Comparison of ENCODE assay signal across 10 cellular contexts in genomic region chr7:151091431-151091830, GRCh38. TPM values are rescaled to one million over a fixed set of nuclear protein-coding genes. Genes with fewer than 3 reads are reported as not detected.
DNase-seq lines count a peak whose midpoint lies in the region; ATAC-seq and TF ChIP-seq lines count a peak whose summit lies in the region.
"Had no signal": no experiment of that assay in that cellular context is flagged by ENCODE, and none has a peak within 500 bp of the region (broad histone marks: within the 10 kb centered on the region; RNA-seq: fewer than 3 reads in every experiment).

No MANE protein-coding gene starts in this region.

- no peak overlapping the region for H2BK20ac ChIP-seq in H9 (ENCODE audit: low read depth, low read length, poor library complexity, severe bottlenecking)

- no peak overlapping the region for H3T11ph ChIP-seq in H9 (ENCODE audit: low read length)

- peaks cover 13% of the 10 kb centered on the region for H3K23me2 ChIP-seq in H9 (ENCODE audit: insufficient read length, low read depth, low read length, poor library complexity, severe bottlenecking)

- TF ChIP-seq CTCF in H9 (conservative IDR thresholded peaks at IDR 0.05) (peak; percentile 83), WTC11 (IDR thresholded peaks at IDR 0.05) (peak; percentile 35; the same call in 1 of the 2 replicates), kidney epithelial cell (IDR thresholded peaks at IDR 0.05; ENCODE audit: insufficient read depth, low read length, poor library complexity, severe bottlenecking) (peak; percentile 64)

- no peak overlapping the region for H3K27ac ChIP-seq in H9 (ENCODE audit: insufficient read length, low read depth, low read length)
- H3K27ac ChIP-seq: neutrophil had no signal

- no peaks in the 10 kb centered on the region for H4K20me1 ChIP-seq in H9 (ENCODE audit: control insufficient read depth, insufficient read depth, insufficient read length)

- H3K9me3 ChIP-seq in H9 (ENCODE audit: control insufficient read depth, low read depth, low read length) = no peaks in the 10 kb centered on the region
- H3K9me3 ChIP-seq: neutrophil had no signal

- H3K56ac ChIP-seq in H9 (ENCODE audit: insufficient read length, low read depth, low read length) = no peak overlapping the region

- H2AFZ ChIP-seq in H9 (ENCODE audit: low read length) = no peak overlapping the region

- peaks cover 6% of the 10 kb centered on the region for H3K79me1 ChIP-seq in H9 (ENCODE audit: insufficient read depth, low read depth, low read length, poor library complexity, severe bottlenecking)

- H2BK120ac ChIP-seq in H9 (ENCODE audit: low read depth, low read length, poor library complexity, severe bottlenecking) = no peak overlapping the region

- no peak overlapping the region for H3K18ac ChIP-seq in H9 (ENCODE audit: insufficient read length, low read depth, low read length)

- H3K23ac ChIP-seq in H9 (ENCODE audit: insufficient read length, low read depth, low read length) = no peak overlapping the region

- DNase-seq in AML-193 (lab: John Stamatoyannopoulos, UW) (peak; percentile 36 to 49), H9 (peak; percentile 71), WTC11 (ENCODE audit: low spot score) (peak; percentile 72), kidney epithelial cell (ENCODE audit: low read depth) (no peak), SK-N-DZ (ENCODE audit: low spot score) (no peak), hepatic stellate cell (ENCODE audit: low spot score) (no peak)

- H2BK15ac ChIP-seq in H9 (ENCODE audit: low read depth, low read length) = no peak overlapping the region

- WGBS in H9 (ENCODE audit: extremely low coverage, insufficient read length, low lambda C conversion rate) = no CpG with 5 or more reads among the region's 6 CpGs

- peaks cover 28% of the 10 kb centered on the region for H3K79me2 ChIP-seq in H9 (ENCODE audit: insufficient read depth, low read length)

- H3K4me1 Mint-ChIP-seq in H9 = peaks cover 32 to 36% of the 10 kb centered on the region in 2 experiments
- peaks cover 41% of the 10 kb centered on the region for H3K4me1 Mint-ChIP-seq in WTC11

- no peak overlapping the region for H3K4ac ChIP-seq in H9 (ENCODE audit: low read depth, low read length)

- H3K4me3 Mint-ChIP-seq in H9 = no peak overlapping the region
- H3K4me3 Mint-ChIP-seq in WTC11 = no peak overlapping the region
- H3K4me3 Mint-ChIP-seq: T-helper 2 cell treated with Interferon-gamma antibody and Interleukin-4, amounts not matched to agents 5 μg/mL and 100 μg/mL, for 36 hours had no signal

- ATAC-seq in WTC11 (peak; percentile 63), HG02610 (IDR thresholded peaks at IDR 0.05; ENCODE audit: unreplicated experiment) (no peak), HG02840 (IDR thresholded peaks at IDR 0.05; ENCODE audit: low FRiP score, unreplicated experiment) (no peak)

- H3K27me3 ChIP-seq in H9 (ENCODE audit: insufficient read depth, low read length) (no peaks in the 10 kb centered on the region; the same call in 1 of the 2 replicates), kidney epithelial cell (ENCODE audit: control insufficient read depth, insufficient read depth, low read length) (no peaks in the 10 kb centered on the region)

- no peaks in the 10 kb centered on the region for H3K9me3 Mint-ChIP-seq in H9
- no peaks in the 10 kb centered on the region for H3K9me3 Mint-ChIP-seq in WTC11
- H3K9me3 Mint-ChIP-seq: T-helper 2 cell treated with Interferon-gamma antibody and Interleukin-4, amounts not matched to agents 5 μg/mL and 100 μg/mL, for 36 hours had no signal

- H2BK5ac ChIP-seq in H9 (ENCODE audit: insufficient read length, low read length) = no peak overlapping the region

- no peak overlapping the region for H4K5ac ChIP-seq in H9 (ENCODE audit: insufficient read length, low read depth, low read length)

- H3K27me3 Mint-ChIP-seq in H9 (ENCODE audit: low read depth) (peaks cover 7% of the 10 kb centered on the region), WTC11 (ENCODE audit: low read depth) (peaks cover 15% of the 10 kb centered on the region)

- no peak overlapping the region for H4K8ac ChIP-seq in H9 (replicated peaks; ENCODE audit: insufficient read length, low read depth, low read length)

- H3K4me3 ChIP-seq in kidney epithelial cell (ENCODE audit: low read depth, low read length) = no peak overlapping the region

- POLR2A ChIA-PET in WTC11 (lab: Charles Lee) = no interaction called here

- no peaks in the 10 kb centered on the region for H3K4me1 ChIP-seq in H9 (ENCODE audit: insufficient read depth, low read length)

- no peak overlapping the region for H4K91ac ChIP-seq in H9 (ENCODE audit: insufficient read length, low read depth, low read length)

- no peak overlapping the region for H3K9ac ChIP-seq in H9 (ENCODE audit: extremely low read depth, insufficient read length, low read length)

- peaks cover 1% of the 10 kb centered on the region for H3K36me3 ChIP-seq in kidney epithelial cell (ENCODE audit: control insufficient read depth, insufficient read depth, low read length)
- H3K36me3 ChIP-seq: neutrophil had no signal

- H3K36me3 Mint-ChIP-seq in H9 (ENCODE audit: insufficient read depth in 1 of 3, low read depth in 3 of 3) = peaks cover 0 to 26% (median 5%) of the 10 kb centered on the region in 3 experiments; a peak in 5 of 7 replicates
- H3K36me3 Mint-ChIP-seq in WTC11 = peaks cover 10% of the 10 kb centered on the region

- H2AK5ac ChIP-seq in H9 (ENCODE audit: insufficient read length, low read length) = no peak overlapping the region

- no peak overlapping the region for H3K4me2 ChIP-seq in H9 (ENCODE audit: insufficient read depth, insufficient read length, low read length)

- H3K14ac ChIP-seq in H9 (ENCODE audit: insufficient read depth, low read length) = no peak overlapping the region

- no peak overlapping the region for H2BK12ac ChIP-seq in H9 (ENCODE audit: insufficient read length, low read depth, low read length)

- CTCF ChIA-PET in WTC11 (lab: Charles Lee) = interaction anchor here (0.6 to 10.4 kb wide), 8 partner anchors 11 to 152 kb away, joined by 3 to 118 read pairs (median 4); partner anchors contain the start of gene FASTK

- H3K27ac Mint-ChIP-seq in H9 = no peak overlapping the region
- H3K27ac Mint-ChIP-seq in WTC11 = no peak overlapping the region
- H3K27ac Mint-ChIP-seq: T-helper 2 cell treated with Interferon-gamma antibody and Interleukin-4, amounts not matched to agents 5 μg/mL and 100 μg/mL, for 36 hours had no signal

TF ChIP-seq in WTC11, 78 proteins besides CTCF, POLR2A, EP300 and RAD21 (continues in another document):
- TF ChIP-seq IRF1 (CRISPR knock-in tag; IDR thresholded peaks at IDR 0.05) = no peak
- TF ChIP-seq ZNF425 (CRISPR knock-in tag; conservative IDR thresholded peaks at IDR 0.05) = no peak
- no peak for TF ChIP-seq RELA (CRISPR knock-in tag; IDR thresholded peaks at IDR 0.05; ENCODE audit: borderline replicate concordance)
- no peak for TF ChIP-seq TEAD4 (CRISPR knock-in tag; IDR thresholded peaks at IDR 0.05)
- TF ChIP-seq ZNF121 (CRISPR knock-in tag; IDR thresholded peaks at IDR 0.05) = no peak
- TF ChIP-seq ETV6 (CRISPR knock-in tag; IDR thresholded peaks at IDR 0.05) = no peak
- no peak for TF ChIP-seq CREM (CRISPR knock-in tag; IDR thresholded peaks at IDR 0.05)

RNA-seq across cellular contexts. Expression of gene AGAP3, which starts 5.2 kb away (rescaled TPM):
- total RNA-seq in H9 (2021) (97.7 and 99.6 TPM in 2 replicates), WTC11 (2021) (107 to 163 TPM (median 113 TPM) in 3 replicates), kidney epithelial cell (77.4 and 92.8 TPM in 2 replicates)
- 80.0 and 92.9 TPM in 2 replicates for polyA plus RNA-seq in SK-N-DZ (2014; cell fraction: cytosol; rRNA removed)
- 195 and 220 TPM in 2 replicates for polyA plus RNA-seq in SK-N-DZ (2014; cell fraction: nucleus; rRNA removed)

RNA-seq across cellular contexts. Expression of gene TMUB1, which starts 8.1 kb away (rescaled TPM):
- total RNA-seq in H9 (2021) (45.4 and 53.6 TPM in 2 replicates), WTC11 (2021) (61.3 to 72.8 TPM (median 62.5 TPM) in 3 replicates), kidney epithelial cell (46.3 and 66.0 TPM in 2 replicates)
- 52.2 and 58.3 TPM in 2 replicates for polyA plus RNA-seq in SK-N-DZ (2014; cell fraction: cytosol; rRNA removed)
- polyA plus RNA-seq in SK-N-DZ (2014; cell fraction: nucleus; rRNA removed) = 59.4 and 92.4 TPM in 2 replicates

RNA-seq across cellular contexts. Expression of gene FASTK, which starts 10.8 kb away (rescaled TPM):
- total RNA-seq in H9 (2021) (57.8 and 59.5 TPM in 2 replicates), WTC11 (2021) (62.1 to 70.2 TPM (median 67.7 TPM) in 3 replicates), kidney epithelial cell (70.9 and 71.7 TPM in 2 replicates)
- polyA plus RNA-seq in SK-N-DZ (2014; cell fraction: cytosol; rRNA removed) = 55.5 and 82.6 TPM in 2 replicates
- polyA plus RNA-seq in SK-N-DZ (2014; cell fraction: nucleus; rRNA removed) = 652 and 657 TPM in 2 replicates

RNA-seq across cellular contexts. Expression of gene SLC4A2, which starts 32.0 kb away (rescaled TPM):
- 136 and 138 TPM in 2 replicates for total RNA-seq in H9 (2021)
- total RNA-seq in WTC11 (2021) = 131 to 164 TPM (median 131 TPM) in 3 replicates
- total RNA-seq in kidney epithelial cell = 166 and 201 TPM in 2 replicates
- 69.8 and 71.2 TPM in 2 replicates for polyA plus RNA-seq in SK-N-DZ (2014; cell fraction: cytosol; rRNA removed)
- 202 and 231 TPM in 2 replicates for polyA plus RNA-seq in SK-N-DZ (2014; cell fraction: nucleus; rRNA removed)

RNA-seq across cellular contexts. Expression of gene CDK5, which starts 33.7 kb away (rescaled TPM):
- total RNA-seq in H9 (2021) (16.3 and 19.9 TPM in 2 replicates), WTC11 (2021) (23.6 to 27.8 TPM (median 24.5 TPM) in 3 replicates), kidney epithelial cell (21.5 and 27.0 TPM in 2 replicates)
- 49.6 and 52.8 TPM in 2 replicates for polyA plus RNA-seq in SK-N-DZ (2014; cell fraction: cytosol; rRNA removed)
- polyA plus RNA-seq in SK-N-DZ (2014; cell fraction: nucleus; rRNA removed) = 29.4 and 30.2 TPM in 2 replicates

Comparison
In these comparisons a context has a peak if more than half of its experiments do, and no peak if none do; other contexts are left out.
1. DNase-seq: peak in AML-193 (2 of 2), H9 (single experiment) and WTC11 (single experiment); none in kidney epithelial cell (single experiment), SK-N-DZ (single experiment) and hepatic stellate cell (single experiment).
2. Peak in every context shown above with its lines, with median percentiles within 50 percentile points of each other: CTCF ChIP-seq.